Comparison of ENCODE assay signal across 33 cellular contexts in genomic region chr3:169755488-169755887, GRCh38. TPM values are rescaled to one million over a fixed set of nuclear protein-coding genes. Genes with fewer than 3 reads are reported as not detected.
"Had no signal": no experiment of that assay in that cellular context is flagged by ENCODE, and none has a peak within 500 bp of the region (broad histone marks: within the 10 kb centered on the region; RNA-seq: fewer than 3 reads in every experiment).

No MANE protein-coding gene starts in this region.

- H3K4me1 ChIP-seq: left lung, lower lobe of right lung, neural progenitor cell, parathyroid adenoma, psoas muscle, right lobe of liver, testis, thyroid gland, upper lobe of left lung, vagina had no signal

- ATAC-seq: left colon; left lung; lower lobe of right lung; natural killer cell; psoas muscle; stimulated activated naive B cell treated with anti-CD40 and anti-IgM and Interleukin-4, amounts not matched to agents 10 μg/mL and 1 μg/mL and 100 μg/mL, for 72 hours; stimulated activated naive CD8-positive, alpha-beta T cell treated with anti-CD3 and anti-CD28 coated beads, Interleukin-15, Interleukin-2, amounts not matched to agents 100 U/mL and 50 U/mL, for 24 hours had no signal

- DNase-seq: kidney; left colon; left lung; lower lobe of right lung; mesendoderm; naive B cell; natural killer cell; nephron progenitor cell; occipital lobe; psoas muscle; right lobe of liver; stimulated activated CD4-positive, alpha-beta T cell treated with anti-CD3 and anti-CD28 coated beads, Interleukin-1b, Interleukin-23, amount 100 ng/mL, for 48 hours; stimulated activated CD4-positive, alpha-beta T cell treated with anti-CD3 and anti-CD28 coated beads, Interleukin-2, amount 100 ng/mL, for 48 hours; stimulated activated CD4-positive, alpha-beta T cell treated with anti-CD3 and anti-CD28 coated beads, Interleukin-4, amount 100 ng/mL, for 4 hours; stimulated activated CD8-positive, alpha-beta memory T cell treated with anti-CD3 and anti-CD28 coated beads, Interleukin-4, amount 100 ng/mL, for 48 hours; stimulated activated naive B cell treated with anti-CD40 and anti-IgM and Interleukin-4, amounts not matched to agents 10 μg/mL and 1 μg/mL and 100 μg/mL, for 72 hours; stimulated activated naive CD8-positive, alpha-beta T cell treated with anti-CD3 and anti-CD28 coated beads, Interleukin-15, Interleukin-2, amounts not matched to agents 100 U/mL and 50 U/mL, for 24 hours; stomach; testis; thyroid gland; transverse colon; upper lobe of left lung had no signal

- H3K9me3 ChIP-seq: left lung, lower lobe of right lung, neutrophil, psoas muscle, right lobe of liver, stomach, testis, thyroid gland, transverse colon, upper lobe of left lung, vagina had no signal

- H3K27ac Mint-ChIP-seq: mesothelial cell of epicardium; naive B cell; natural killer cell; nephron progenitor cell; neural progenitor cell; stimulated activated naive B cell treated with anti-CD40 and anti-IgM and Interleukin-4, amounts not matched to agents 10 μg/mL and 1 μg/mL and 100 μg/mL, for 72 hours had no signal

- H3K4me3 Mint-ChIP-seq: mesothelial cell of epicardium; naive B cell; natural killer cell; nephron progenitor cell; neural progenitor cell; stimulated activated naive B cell treated with anti-CD40 and anti-IgM and Interleukin-4, amounts not matched to agents 10 μg/mL and 1 μg/mL and 100 μg/mL, for 72 hours had no signal

- FAIRE-seq: kidney had no signal

- H3K9me3 Mint-ChIP-seq: mesothelial cell of epicardium; naive B cell; natural killer cell; nephron progenitor cell; stimulated activated naive B cell treated with anti-CD40 and anti-IgM and Interleukin-4, amounts not matched to agents 10 μg/mL and 1 μg/mL and 100 μg/mL, for 72 hours had no signal

- H3K27ac ChIP-seq: left lung, lower lobe of right lung, neural progenitor cell, neutrophil, parathyroid adenoma, psoas muscle, right lobe of liver, testis, thyroid gland, transverse colon, upper lobe of left lung, vagina had no signal

- H3K4me3 ChIP-seq: left lung, lower lobe of right lung, neural progenitor cell, psoas muscle, right lobe of liver, smooth muscle cell, stomach, testis, thyroid gland, transverse colon, upper lobe of left lung, vagina had no signal

- H3K4me1 Mint-ChIP-seq: nephron progenitor cell, neural progenitor cell had no signal

- H3K36me3 ChIP-seq: left lung, lower lobe of right lung, neural progenitor cell, neutrophil, right lobe of liver, stomach, thyroid gland, transverse colon, upper lobe of left lung, vagina had no signal

- H3K36me3 Mint-ChIP-seq: mesothelial cell of epicardium; naive B cell; natural killer cell; neural progenitor cell; stimulated activated naive B cell treated with anti-CD40 and anti-IgM and Interleukin-4, amounts not matched to agents 10 μg/mL and 1 μg/mL and 100 μg/mL, for 72 hours had no signal

- H3K27me3 ChIP-seq: left lung, neural progenitor cell, right lobe of liver, stomach, testis, transverse colon, upper lobe of left lung, vagina had no signal

RNA-seq across cellular contexts. Expression of gene TERC, which starts 9.4 kb away (rescaled TPM):
- total RNA-seq: osteocyte had no signal

RNA-seq across cellular contexts. Expression of gene ACTRT3, which starts 13.9 kb away (rescaled TPM):
- total RNA-seq: mononuclear cell had no signal

RNA-seq across cellular contexts. Expression of gene LRRIQ4, which starts 57.2 kb away (rescaled TPM):
- total RNA-seq: kidney, lower lobe of right lung, mononuclear cell, natural killer cell, osteocyte, posterior vena cava, psoas muscle, right lobe of liver, skeletal muscle tissue, transverse colon, urinary bladder, vagina had no signal
